ENCODE assay signal across 18 cellular contexts in the genomic region with DNA sequence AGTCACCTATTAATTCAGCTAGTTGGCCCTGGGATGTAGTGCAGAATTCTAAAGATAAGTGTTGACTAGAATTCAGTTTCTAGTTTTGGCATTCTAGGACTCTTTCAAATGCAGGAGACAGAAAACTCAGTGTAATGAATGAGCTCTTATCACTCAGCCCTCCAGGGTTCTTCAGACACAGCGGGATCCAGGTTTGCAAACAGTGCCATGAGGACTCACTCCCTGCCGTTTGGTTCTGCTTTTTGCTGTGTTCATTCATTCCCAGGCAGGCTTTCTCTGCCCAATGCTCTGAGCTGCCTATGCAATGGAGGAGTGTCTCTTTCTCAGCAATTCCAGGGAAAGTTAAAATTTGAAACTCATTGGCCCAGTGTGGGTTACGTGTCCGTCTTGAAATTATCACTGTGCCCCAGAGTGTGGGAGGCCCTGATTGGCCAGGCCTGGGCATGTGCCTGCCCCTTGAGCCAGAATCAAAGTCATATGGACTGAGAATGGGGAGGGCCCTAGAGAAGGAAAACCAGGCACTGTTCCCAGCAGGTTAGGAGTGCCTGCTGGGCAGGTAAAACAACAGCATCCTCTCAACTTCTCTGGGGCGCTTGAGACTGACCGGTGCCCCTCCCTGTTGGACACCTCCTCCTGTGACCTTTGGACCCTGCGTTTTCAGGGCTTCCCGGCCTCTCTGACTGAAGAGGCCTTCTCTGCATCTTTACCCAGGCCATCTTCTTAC. TPM values are rescaled to one million over a fixed set of nuclear protein-coding genes. Genes with fewer than 3 reads are reported as not detected.
DNase-seq lines count a peak whose midpoint lies in the region; ATAC-seq, FAIRE-seq and TF ChIP-seq lines count a peak whose summit lies in the region.
"Had no signal": no experiment of that assay in that cellular context is flagged by ENCODE, and none has a peak within 500 bp of the region (broad histone marks: within the 10 kb centered on the region; RNA-seq: fewer than 3 reads in every experiment).

No MANE protein-coding gene starts in this region.

- H3K79me2 ChIP-seq in H1 (ENCODE audit: control insufficient read depth in 1 of 2, insufficient read depth in 2 of 2, low read length in 2 of 2): peaks cover 0 to 15% of the 10 kb centered on the region in 2 experiments; a peak in 1 of 4 replicates

- peak overlapping the region; percentile 8 to 59; a peak in 3 of 4 replicates for H3K4me2 ChIP-seq in H1 (ENCODE audit: insufficient read depth in 1 of 2, low read depth in 2 of 2, low read length in 2 of 2)
- H3K4me2 ChIP-seq: BLaER1 treated with 17β-estradiol and CSF1 and Interleukin-3, amounts not matched to agents 10 nM and 100 nM had no signal

- H3K23ac ChIP-seq in H1 (ENCODE audit: insufficient read length): no peak overlapping the region

- no peak overlapping the region for H3K27ac ChIP-seq in H1 (ENCODE audit: low read depth, low read length)
- H3K27ac ChIP-seq: BLaER1 treated with 17β-estradiol and CSF1 and Interleukin-3, amounts not matched to agents 10 nM and 100 nM; brain microvascular endothelial cell; epithelial cell of prostate had no signal

- peak overlapping the region; percentile 36 for H3K27ac Mint-ChIP-seq in nephron progenitor cell
- H3K27ac Mint-ChIP-seq in stimulated activated naive B cell treated with anti-CD40 and anti-IgM and Interleukin-4, amounts not matched to agents 10 μg/mL and 1 μg/mL and 100 μg/mL, for 72 hours: no peak overlapping the region
- H3K27ac Mint-ChIP-seq: activated T-helper 17 cell treated with anti-CD3 and anti-CD28 coated beads, Interleukin-2, amount 50 U/mL, for 72 hours; stimulated activated memory B cell treated with anti-CD40 and anti-IgM and Interleukin-4, amounts not matched to agents 10 μg/mL and 1 μg/mL and 100 μg/mL, for 72 hours had no signal

- peak; percentile 29 for DNase-seq in DMS79 (lab: John Stamatoyannopoulos, UW)
- peak; percentile 66 for DNase-seq in NCI-H146 treated with DMSO at 0.1 percent for 48 hours (lab: John Stamatoyannopoulos, UW; ENCODE audit: unreplicated experiment)
- no peak for DNase-seq in H1 (ENCODE audit: low read depth in 1 of 2, low spot score in 2 of 2)
- no peak for DNase-seq in nephron progenitor cell
- no peak for DNase-seq in foreskin melanocyte
- DNase-seq in activated CD4-positive, alpha-beta T cell treated with anti-CD3 and anti-CD28 coated beads for 4 hours: no peak
- no peak for DNase-seq in stimulated activated naive B cell treated with anti-CD40 and anti-IgM and Interleukin-4, amounts not matched to agents 10 μg/mL and 1 μg/mL and 100 μg/mL, for 72 hours
- DNase-seq: brain microvascular endothelial cell; GDM1; hippocampal formation; KG1; NCI-H1930; stimulated activated CD4-positive, alpha-beta T cell treated with anti-CD3 and anti-CD28 coated beads, Interleukin-2, amount 100 ng/mL, for 48 hours had no signal

- no peak overlapping the region for H2AFZ ChIP-seq in H1 (ENCODE audit: low read length)

- no peak for ATAC-seq in GM21737 (IDR thresholded peaks at IDR 0.05; ENCODE audit: unreplicated experiment)
- ATAC-seq in stimulated activated naive B cell treated with anti-CD40 and anti-IgM and Interleukin-4, amounts not matched to agents 10 μg/mL and 1 μg/mL and 100 μg/mL, for 72 hours (replicated peaks): no peak
- ATAC-seq: activated T-helper 17 cell treated with anti-CD3 and anti-CD28 coated beads, Interleukin-2, amount 50 U/mL, for 72 hours; stimulated activated memory B cell treated with anti-CD40 and anti-IgM and Interleukin-4, amounts not matched to agents 10 μg/mL and 1 μg/mL and 100 μg/mL, for 72 hours had no signal

- no peaks in the 10 kb centered on the region for H3K79me1 ChIP-seq in H1 (ENCODE audit: low read depth, low read length)

- no peaks in the 10 kb centered on the region for H3K23me2 ChIP-seq in H1 (ENCODE audit: low read depth, low read length)

- no peak for TF ChIP-seq POLR2A in H1 (IDR thresholded peaks at IDR 0.05; ENCODE audit: control extremely low read depth in 1 of 2, low read depth in 2 of 2, low read length in 2 of 2)

- TF ChIP-seq EP300 in H1 (IDR thresholded peaks at IDR 0.05; ENCODE audit: borderline replicate concordance in 1 of 2, low read depth in 2 of 2, low read length in 2 of 2): no peak

- no peak overlapping the region for H2BK12ac ChIP-seq in H1 (ENCODE audit: low read depth, low read length)

- no peaks in the 10 kb centered on the region for H3K27me3 ChIP-seq in H1 (replicated peaks in 1 of 4; ENCODE audit: control insufficient read depth in 3 of 4, extremely low read depth in 1 of 4, insufficient read depth in 3 of 4, low read length in 3 of 4)
- H3K27me3 ChIP-seq: BLaER1 treated with 17β-estradiol and CSF1 and Interleukin-3, amounts not matched to agents 10 nM and 100 nM; brain microvascular endothelial cell had no signal

- H3K27me3 Mint-ChIP-seq in nephron progenitor cell (ENCODE audit: low read depth, poor library complexity): peaks cover 7% of the 10 kb centered on the region
- H3K27me3 Mint-ChIP-seq in stimulated activated naive B cell treated with anti-CD40 and anti-IgM and Interleukin-4, amounts not matched to agents 10 μg/mL and 1 μg/mL and 100 μg/mL, for 72 hours: peaks cover 3 to 5% of the 10 kb centered on the region in 2 donors

- H4K8ac ChIP-seq in H1 (ENCODE audit: extremely low read depth, insufficient read depth, low read length): no peak overlapping the region

- TF ChIP-seq RAD21 in H1 (IDR thresholded peaks at IDR 0.05 in 1 of 2, conservative IDR thresholded peaks at IDR 0.05 in 1 of 2; ENCODE audit: low read depth in 2 of 2, low read length in 2 of 2): no peak

- no peak overlapping the region for H3K4me3 Mint-ChIP-seq in nephron progenitor cell
- H3K4me3 Mint-ChIP-seq in stimulated activated naive B cell treated with anti-CD40 and anti-IgM and Interleukin-4, amounts not matched to agents 10 μg/mL and 1 μg/mL and 100 μg/mL, for 72 hours: no peak overlapping the region
- H3K4me3 Mint-ChIP-seq: activated T-helper 17 cell treated with anti-CD3 and anti-CD28 coated beads, Interleukin-2, amount 50 U/mL, for 72 hours; stimulated activated memory B cell treated with anti-CD40 and anti-IgM and Interleukin-4, amounts not matched to agents 10 μg/mL and 1 μg/mL and 100 μg/mL, for 72 hours had no signal

- no peak overlapping the region for H4K91ac ChIP-seq in H1 (replicated peaks; ENCODE audit: insufficient read length, low read length)

- H3K4me3 ChIP-seq in H1 (ENCODE audit: extremely low read depth in 1 of 4, insufficient read depth in 2 of 4, low read depth in 3 of 4, low read length in 4 of 4): peak overlapping the region in 3 of 4 experiments; percentile 14 to 32 (median 16); a peak in 3 of 8 replicates
- H3K4me3 ChIP-seq: BLaER1 treated with 17β-estradiol and CSF1 and Interleukin-3, amounts not matched to agents 10 nM and 100 nM had no signal

- peaks cover 54% of the 10 kb centered on the region for H3K4me1 Mint-ChIP-seq in nephron progenitor cell
- H3K4me1 Mint-ChIP-seq in stimulated activated naive B cell treated with anti-CD40 and anti-IgM and Interleukin-4, amounts not matched to agents 10 μg/mL and 1 μg/mL and 100 μg/mL, for 72 hours: no peaks in the 10 kb centered on the region
- H3K4me1 Mint-ChIP-seq: activated T-helper 17 cell treated with anti-CD3 and anti-CD28 coated beads, Interleukin-2, amount 50 U/mL, for 72 hours; stimulated activated memory B cell treated with anti-CD40 and anti-IgM and Interleukin-4, amounts not matched to agents 10 μg/mL and 1 μg/mL and 100 μg/mL, for 72 hours had no signal

- peak overlapping the region; percentile 17 for H4K5ac ChIP-seq in H1 (ENCODE audit: insufficient read length, low read depth, low read length)

- H3K4ac ChIP-seq in H1 (replicated peaks; ENCODE audit: insufficient read length, low read depth, low read length): no peak overlapping the region

- CTCF ChIA-PET in H1 (lab: Charles Lee; ENCODE audit: partially characterized antibody): interaction anchor here (0.6 to 2.9 kb wide), 9 partner anchors 8 to 100 kb away, joined by 3 to 9 read pairs (median 4); no protein-coding TSS in a partner anchor

- peaks cover 6 to 32% (median 15%) of the 10 kb centered on the region in 4 experiments; a peak in 6 of 7 replicates for H3K4me1 ChIP-seq in H1 (replicated peaks in 1 of 4; ENCODE audit: control insufficient read depth in 3 of 4, insufficient read depth in 4 of 4, low read length in 3 of 4)

- H3K36me3 Mint-ChIP-seq in nephron progenitor cell (ENCODE audit: low read depth): no peaks in the 10 kb centered on the region
- no peaks in the 10 kb centered on the region for H3K36me3 Mint-ChIP-seq in stimulated activated naive B cell treated with anti-CD40 and anti-IgM and Interleukin-4, amounts not matched to agents 10 μg/mL and 1 μg/mL and 100 μg/mL, for 72 hours
- H3K36me3 Mint-ChIP-seq: stimulated activated memory B cell treated with anti-CD40 and anti-IgM and Interleukin-4, amounts not matched to agents 10 μg/mL and 1 μg/mL and 100 μg/mL, for 72 hours had no signal

- H2AK5ac ChIP-seq in H1 (ENCODE audit: low read depth, low read length): no peak overlapping the region

- no peak overlapping the region for H2BK15ac ChIP-seq in H1 (ENCODE audit: low read length)

- H3K9ac ChIP-seq in H1 (replicated peaks in 1 of 4; ENCODE audit: extremely low read depth in 1 of 4, low read depth in 3 of 4, low read length in 3 of 4): no peak overlapping the region
- H3K9ac ChIP-seq: BLaER1 treated with 17β-estradiol and CSF1 and Interleukin-3, amounts not matched to agents 10 nM and 100 nM had no signal

- peak; percentile 13 for FAIRE-seq in H1 (lab: Jason Lieb, UNC)

- H3K9me3 ChIP-seq in H1 (ENCODE audit: insufficient read depth in 2 of 2, low read depth in 1 of 2, low read length in 1 of 2): no peaks in the 10 kb centered on the region
- H3K9me3 ChIP-seq: BLaER1 treated with 17β-estradiol and CSF1 and Interleukin-3, amounts not matched to agents 10 nM and 100 nM had no signal

- H3K18ac ChIP-seq in H1 (ENCODE audit: extremely low read depth, low read length): 0 out of 2 replicates have a peak overlapping the region, but pooled peaks have one; percentile 40

- no peak overlapping the region for H3K14ac ChIP-seq in H1 (ENCODE audit: insufficient read length)

- H3K9me3 Mint-ChIP-seq in nephron progenitor cell: no peaks in the 10 kb centered on the region
- H3K9me3 Mint-ChIP-seq in stimulated activated naive B cell treated with anti-CD40 and anti-IgM and Interleukin-4, amounts not matched to agents 10 μg/mL and 1 μg/mL and 100 μg/mL, for 72 hours: no peaks in the 10 kb centered on the region
- H3K9me3 Mint-ChIP-seq: activated T-helper 17 cell treated with anti-CD3 and anti-CD28 coated beads, Interleukin-2, amount 50 U/mL, for 72 hours; stimulated activated memory B cell treated with anti-CD40 and anti-IgM and Interleukin-4, amounts not matched to agents 10 μg/mL and 1 μg/mL and 100 μg/mL, for 72 hours had no signal

- peak overlapping the region; percentile 28; the same call in 1 of the 2 replicates for H2BK20ac ChIP-seq in H1 (ENCODE audit: low read length)

- H3K56ac ChIP-seq in H1 (replicated peaks; ENCODE audit: insufficient read length, low read depth, low read length): no peak overlapping the region

- 17% methylated on average over 8 of the region's 8 CpGs; no CpG with 5 or more reads in 1 of the 2 experiments for WGBS in H1 (ENCODE audit: extremely low coverage in 1 of 2, insufficient coverage in 1 of 2, insufficient read length in 1 of 2, insufficient replicate concordance in 2 of 2, low coverage in 1 of 2, low lambda C conversion rate in 2 of 2, missing lambda C conversion rate in 1 of 2), 2 experiments

- no peaks in the 10 kb centered on the region for H3K36me3 ChIP-seq in H1 (ENCODE audit: control insufficient read depth in 2 of 4, insufficient read depth in 4 of 4, low read length in 3 of 4)
- H3K36me3 ChIP-seq: brain microvascular endothelial cell had no signal

- H2BK5ac ChIP-seq in H1 (ENCODE audit: low read depth, low read length): 0 out of 2 replicates have a peak overlapping the region, but pooled peaks have one; percentile 26

- TF ChIP-seq CTCF in H1 (IDR thresholded peaks at IDR 0.05; ENCODE audit: control extremely low read depth in 1 of 3, insufficient read depth in 1 of 3, low read depth in 1 of 3, low read length in 3 of 3) (no peak), nephron progenitor cell (IDR thresholded peaks at IDR 0.05) (no peak)

- POLR2A ChIA-PET in H1 (lab: Charles Lee; ENCODE audit: partially characterized antibody): interaction anchor here (1.3 to 2.3 kb wide), 3 partner anchors 9 to 11 kb away, joined by 3 to 8 read pairs (median 3); no protein-coding TSS in a partner anchor

- H4K20me1 ChIP-seq in H1 (replicated peaks in 1 of 2; ENCODE audit: control insufficient read depth in 1 of 2, insufficient read depth in 2 of 2, low read length in 2 of 2): peaks cover 0 to 3% of the 10 kb centered on the region in 2 experiments

- no peak overlapping the region for H2BK120ac ChIP-seq in H1 (replicated peaks; ENCODE audit: low read depth, low read length)

RNA-seq across cellular contexts. Expression of a gene that starts 43.4 kb away (rescaled TPM):
- 9.1 and 9.9 TPM in 2 replicates for total RNA-seq in H1 (2021; fragmentation: NEBNext Ultra II Directional; extraction: Animal tissue kit (Norgen Biotek cat#: 25700))
- polyA plus RNA-seq in H1 (2011; rRNA removed): 10.7 and 12.6 TPM in 2 replicates
- 11.5 TPM for polyA plus RNA-seq in H1 (2011; cell fraction: cytosol; rRNA removed)
- polyA plus RNA-seq in H1 (2011; cell fraction: nucleus; rRNA removed): 7.3 TPM
- 7.8 to 12.5 TPM (median 10.2 TPM) in 4 replicates for polyA plus RNA-seq in H1 (2012, experiment 1 of 2)
- polyA plus RNA-seq in H1 (2012, experiment 2 of 2): 11.6 TPM
- 10.4 TPM for polyA plus RNA-seq in H1 (2013, experiment 1 of 2)
- 13.1 TPM for polyA plus RNA-seq in H1 (2013, experiment 2 of 2)
- 3.4 and 3.9 TPM in 2 replicates for polyA minus RNA-seq in H1 (2011; rRNA and poly(A)+ RNA removed)
- polyA minus RNA-seq in H1 (2011; cell fraction: cytosol; rRNA and poly(A)+ RNA removed): 8.4 TPM
- polyA minus RNA-seq in H1 (2011; cell fraction: nucleus; rRNA and poly(A)+ RNA removed): 4.8 TPM
- total RNA-seq: activated T-helper 17 cell treated with anti-CD3 and anti-CD28 coated beads, Interleukin-2, amount 50 U/mL, for 72 hours had no signal

RNA-seq across cellular contexts. Expression of a gene that starts 50.1 kb away (rescaled TPM):
- total RNA-seq in H1 (2021; fragmentation: NEBNext Ultra II Directional; extraction: Animal tissue kit (Norgen Biotek cat#: 25700)): 0.69 and 1.5 TPM in 2 replicates
- 0.39 TPM in 2 replicates for polyA plus RNA-seq in H1 (2011; rRNA removed)
- polyA plus RNA-seq in H1 (2011; cell fraction: cytosol; rRNA removed): 0.44 TPM
- polyA plus RNA-seq in H1 (2011; cell fraction: nucleus; rRNA removed): 0.80 TPM
- polyA plus RNA-seq in H1 (2012, experiment 1 of 2): 1.4 to 2.1 TPM (median 1.6 TPM) in 4 replicates
- polyA plus RNA-seq in H1 (2012, experiment 2 of 2): 0.22 TPM
- 0.49 TPM for polyA plus RNA-seq in H1 (2013, experiment 1 of 2)
- polyA plus RNA-seq in H1 (2013, experiment 2 of 2): 0.64 TPM
- polyA minus RNA-seq in H1 (2011; rRNA and poly(A)+ RNA removed): 0.95 and 0.98 TPM in 2 replicates
- 4.1 TPM for polyA minus RNA-seq in H1 (2011; cell fraction: cytosol; rRNA and poly(A)+ RNA removed)
- 0.40 TPM for polyA minus RNA-seq in H1 (2011; cell fraction: nucleus; rRNA and poly(A)+ RNA removed)
- total RNA-seq: activated T-helper 17 cell treated with anti-CD3 and anti-CD28 coated beads, Interleukin-2, amount 50 U/mL, for 72 hours had no signal

Comparison
In these comparisons a context has a peak if more than half of its experiments do, and no peak if none do; other contexts are left out.
1. DNase-seq: peak in DMS79 (single experiment) and NCI-H146 treated with DMSO at 0.1 percent for 48 hours (single experiment); none in H1 (0 of 2), nephron progenitor cell (single experiment), foreskin melanocyte (single experiment), activated CD4-positive, alpha-beta T cell treated with anti-CD3 and anti-CD28 coated beads for 4 hours (0 of 2) and stimulated activated naive B cell treated with anti-CD40 and anti-IgM and Interleukin-4, amounts not matched to agents 10 μg/mL and 1 μg/mL and 100 μg/mL, for 72 hours (single experiment).